11 cellular contexts compared by ENCODE assay signal in the genomic region with DNA sequence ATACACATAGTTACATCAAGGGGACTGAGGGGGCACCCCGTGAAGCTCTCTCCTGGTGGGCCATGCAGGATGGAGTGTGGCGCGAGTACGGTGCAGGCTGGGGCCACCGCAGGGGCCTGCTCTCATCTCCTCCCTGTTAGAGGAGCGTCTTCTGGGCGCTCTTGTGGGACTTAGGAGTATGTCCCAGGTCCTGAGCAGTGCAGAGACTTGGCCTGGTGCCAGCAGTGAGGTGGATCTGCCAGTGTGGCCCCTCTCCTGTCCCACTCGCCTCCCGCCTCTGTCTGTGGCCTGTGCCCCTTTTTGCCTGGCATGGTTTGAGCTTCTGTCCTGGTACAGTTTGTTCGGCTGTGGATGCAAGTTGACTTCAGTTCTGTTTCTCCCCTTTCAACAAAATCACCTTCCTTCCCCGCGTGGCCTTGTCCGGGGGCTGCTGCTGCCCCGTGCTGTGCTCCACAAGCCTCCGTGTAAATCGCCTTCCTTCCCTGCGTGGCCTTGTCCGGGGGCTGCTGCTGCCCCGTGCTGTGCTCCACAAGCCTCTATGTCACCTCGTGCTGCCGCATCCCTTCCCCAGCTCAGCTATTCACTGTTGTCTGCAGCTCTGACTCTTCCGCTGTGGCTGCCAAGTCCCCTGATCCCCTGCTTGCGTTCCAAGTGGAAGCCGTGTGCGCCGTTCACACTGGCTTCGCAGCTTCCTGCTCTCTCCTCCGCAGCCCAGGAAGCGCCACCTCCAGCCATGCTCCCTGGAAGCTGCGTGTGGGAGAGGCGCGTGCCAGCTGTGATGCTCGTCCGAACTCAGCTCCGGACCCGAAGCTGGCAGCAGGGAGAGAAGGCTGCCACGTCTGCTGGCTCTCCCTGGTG. TPM values are rescaled to one million over a fixed set of nuclear protein-coding genes. Genes with fewer than 3 reads are reported as not detected.
DNase-seq lines count a peak whose midpoint lies in the region; ATAC-seq and TF ChIP-seq lines count a peak whose summit lies in the region.
"Had no signal": no experiment of that assay in that cellular context is flagged by ENCODE, and none has a peak within 500 bp of the region (broad histone marks: within the 10 kb centered on the region; RNA-seq: fewer than 3 reads in every experiment).

No MANE protein-coding gene starts in this region.

- no peak for TF ChIP-seq RAD21 in Ishikawa (IDR thresholded peaks at IDR 0.05; ENCODE audit: low read depth)

- intact Hi-C loops in Right ventricle myocardium superior (cut with DNase I) (no loop called here), posterior cingulate gyrus (cut with DNase I) (loop anchor here (10.0 kb wide), 1 partner anchor 63 kb away; no protein-coding TSS in a partner anchor)

- H3K4me1 Mint-ChIP-seq in nephron progenitor cell = peaks cover 14% of the 10 kb centered on the region
- H3K4me1 Mint-ChIP-seq: CD14-positive monocyte had no signal

- H3K27ac Mint-ChIP-seq in nephron progenitor cell = no peak overlapping the region

- DNase-seq in BE2C (peak; percentile 21), Right ventricle myocardium superior (peak; percentile 74), posterior cingulate gyrus (peak in 9 of 10 donors; percentile 36 to 94 (median 63)), AML-193 (lab: John Stamatoyannopoulos, UW) (no peak), nephron progenitor cell (no peak)
- DNase-seq: NCI-H345, transverse colon had no signal

- no peaks in the 10 kb centered on the region for H3K27me3 ChIP-seq in BE2C
- H3K27me3 ChIP-seq: transverse colon had no signal

- no peak overlapping the region for H3K4me3 Mint-ChIP-seq in nephron progenitor cell
- H3K4me3 Mint-ChIP-seq: CD14-positive monocyte had no signal

- peaks cover 14% of the 10 kb centered on the region for H3K27me3 Mint-ChIP-seq in nephron progenitor cell (ENCODE audit: low read depth, poor library complexity)

- no peaks in the 10 kb centered on the region for H3K36me3 ChIP-seq in BE2C
- H3K36me3 ChIP-seq: transverse colon had no signal

- H3K9me3 ChIP-seq in BE2C = no peaks in the 10 kb centered on the region
- H3K9me3 ChIP-seq: transverse colon had no signal

- no peaks in the 10 kb centered on the region for H3K4me1 ChIP-seq in BE2C

- H3K9me3 Mint-ChIP-seq in nephron progenitor cell = no peaks in the 10 kb centered on the region

- no peaks in the 10 kb centered on the region for H3K36me3 Mint-ChIP-seq in nephron progenitor cell (ENCODE audit: low read depth)

- no peak overlapping the region for H3K4me3 ChIP-seq in BE2C (ENCODE audit: low read depth, low read length)
- H3K4me3 ChIP-seq: transverse colon had no signal

- TF ChIP-seq CTCF in BE2C (IDR thresholded peaks at IDR 0.05; ENCODE audit: low read depth, low read length) = no peak
- no peak for TF ChIP-seq CTCF in nephron progenitor cell (IDR thresholded peaks at IDR 0.05)

- no peak for TF ChIP-seq EP300 in Ishikawa (IDR thresholded peaks at IDR 0.05; ENCODE audit: borderline replicate concordance)

- ATAC-seq in Right ventricle myocardium superior (ENCODE audit: poor library complexity) (peak; percentile 56), HG02970 (IDR thresholded peaks at IDR 0.05; ENCODE audit: low FRiP score, unreplicated experiment) (no peak), HG02798 (IDR thresholded peaks at IDR 0.05; ENCODE audit: poor library complexity, unreplicated experiment) (no peak)

TF ChIP-seq in Ishikawa, 13 proteins besides CTCF, POLR2A, EP300 and RAD21:
- no peak for TF ChIP-seq FOXM1 (IDR thresholded peaks at IDR 0.05; ENCODE audit: borderline replicate concordance, low read depth)
- TF ChIP-seq NFIC (IDR thresholded peaks at IDR 0.05) = 0 out of 2 replicates have a peak, but pooled peaks have one; percentile 16

RNA-seq across cellular contexts. Expression of a gene that starts 13.7 kb away (rescaled TPM):
- 4.0 TPM for polyA plus RNA-seq in BE2C (2012; ENCODE audit: insufficient read depth, insufficient read length, low read depth)
- 29.3 TPM for total RNA-seq in Right ventricle myocardium superior

Comparison
In these comparisons a context has a peak if more than half of its experiments do, and no peak if none do; other contexts are left out.
1. DNase-seq: peak in BE2C (single experiment), Right ventricle myocardium superior (single experiment) and posterior cingulate gyrus (9 of 10); none in AML-193 (0 of 2) and nephron progenitor cell (single experiment).